Comparison of ENCODE assay signal across 10 cellular contexts in genomic region chr11:61747389-61748285, GRCh38. TPM values are rescaled to one million over a fixed set of nuclear protein-coding genes. Genes with fewer than 3 reads are reported as not detected.
DNase-seq lines count a peak whose midpoint lies in the region; ATAC-seq, FAIRE-seq and TF ChIP-seq lines count a peak whose summit lies in the region.
"Had no signal": no experiment of that assay in that cellular context is flagged by ENCODE, and none has a peak within 500 bp of the region (broad histone marks: within the 10 kb centered on the region; RNA-seq: fewer than 3 reads in every experiment).

No MANE protein-coding gene starts in this region.

- DNase-seq in NK-92 treated with Interleukin-12 subunit alpha and Interleukin-12 subunit beta, amount 100 ng/mL, for 24 hours (lab: John Stamatoyannopoulos, UW), result peak; percentile 46
- DNase-seq in NK-92 (lab: John Stamatoyannopoulos, UW; ENCODE audit: unreplicated experiment) (no peak), HPDE6-E6E7 (ENCODE audit: extremely low spot score) (peak; percentile 75), SJSA1 (ENCODE audit: low read depth in 1 of 2, low spot score in 2 of 2) (peak; percentile 66 to 83), GM12878 (ENCODE audit: low read depth, low spot score) (no peak), hippocampal formation (lab: John Stamatoyannopoulos, UW) (peak; percentile 78 to 86), renal cortical epithelial cell (ENCODE audit: low read depth) (peak; percentile 49)
- DNase-seq in central memory CD4-positive, alpha-beta T cell, result no peak

- H3K4me3 ChIP-seq in SJSA1 (no peak overlapping the region), GM12878 (no peak overlapping the region)

- no peaks in the 10 kb centered on the region for H4K20me1 ChIP-seq in GM12878 (ENCODE audit: control insufficient read depth, insufficient read depth)

- no peak overlapping the region for H3K4me2 ChIP-seq in GM12878 (ENCODE audit: control insufficient read depth, insufficient read depth)

- peak overlapping the region; percentile 47 for H2AFZ ChIP-seq in GM12878 (ENCODE audit: control insufficient read depth, low read depth, low read length)

- 0 out of 2 replicates have a peak, but pooled peaks cover 5% of the 10 kb centered on the region for H3K27me3 ChIP-seq in SJSA1 (replicated peaks)
- peaks cover 0 to 4% of the 10 kb centered on the region in 2 experiments; a peak in 1 of 4 replicates for H3K27me3 ChIP-seq in GM12878 (replicated peaks in 1 of 2; ENCODE audit: control insufficient read depth in 2 of 2, insufficient read depth in 2 of 2, low read length in 1 of 2)

- peak; percentile 55 for TF ChIP-seq RAD21 in GM12878 (IDR thresholded peaks at IDR 0.05; ENCODE audit: insufficient read depth, low read depth, low read length)

- WGBS in GM12878 (ENCODE audit: insufficient coverage, insufficient replicate concordance, low lambda C conversion rate, missing lambda C conversion rate), result 24% methylated on average over 14 of the region's 14 CpGs

- no peak for TF ChIP-seq EP300 in GM12878 (IDR thresholded peaks at IDR 0.05; ENCODE audit: borderline replicate concordance in 1 of 2, control insufficient read depth in 1 of 2, low read depth in 2 of 2, low read length in 2 of 2)

- no peak overlapping the region for H3K9ac ChIP-seq in GM12878 (ENCODE audit: control insufficient read depth, insufficient read depth, low read length)

- peak; percentile 78 for FAIRE-seq in GM12878 (lab: Jason Lieb, UNC)
- FAIRE-seq: colon, G401.6 had no signal

- no peak for TF ChIP-seq POLR2A in GM12878 (IDR thresholded peaks at IDR 0.05; ENCODE audit: low read depth, low read length)

- POLR2A ChIA-PET in GM12878 (lab: Charles Lee), result interaction anchor here (1.1 to 1.7 kb wide), 3 partner anchors 28 to 44 kb away, joined by 3 to 6 read pairs (median 3); no protein-coding TSS in a partner anchor

- RAD21 ChIA-PET in GM12878 (lab: Charles Lee; ENCODE audit: unreplicated experiment), result interaction anchor here (0.6 to 3.4 kb wide), 13 partner anchors 10 to 335 kb away, joined by 3 to 32 read pairs (median 4); partner anchors contain the start of genes FEN1 and TMEM258

- ATAC-seq in GM12878, result peak; percentile 93

- H3K27ac ChIP-seq in SJSA1, result no peak overlapping the region
- no peak overlapping the region for H3K27ac ChIP-seq in GM12878 (ENCODE audit: control insufficient read depth, insufficient read depth)

- H3K36me3 ChIP-seq in SJSA1, result peaks cover 14% of the 10 kb centered on the region; the same call in 1 of the 2 replicates
- no peaks in the 10 kb centered on the region for H3K36me3 ChIP-seq in GM12878 (ENCODE audit: control insufficient read depth in 2 of 2, insufficient read depth in 2 of 2, low read length in 1 of 2)

- SMC1A ChIA-PET in GM12878 (lab: Charles Lee; ENCODE audit: uncharacterized antibody, unreplicated experiment), result interaction anchor here (0.6 to 6.5 kb wide), 7 partner anchors 12 to 365 kb away, joined by 3 to 91 read pairs (median 5); partner anchors contain the start of genes FEN1 and TMEM258

- intact Hi-C loops in GM12878 (cut with micrococcal nuclease; ENCODE audit: unreplicated experiment), result loop anchor here (1.0 to 5.0 kb wide), 2 partner anchors 29 to 360 kb away; no protein-coding TSS in a partner anchor

- BruUV-seq in GM12878 (replicated peaks; lab: Mats Ljungman, UMichigan), result no TSS peak

- no peaks in the 10 kb centered on the region for H3K79me2 ChIP-seq in GM12878 (ENCODE audit: control insufficient read depth, insufficient read depth, low read length)

- peaks cover 5% of the 10 kb centered on the region for H3K9me3 ChIP-seq in SJSA1 (replicated peaks)
- no peaks in the 10 kb centered on the region for H3K9me3 ChIP-seq in GM12878 (replicated peaks; ENCODE audit: control insufficient read depth, insufficient read depth, low read length)

- in situ Hi-C loops in GM12878 (cut with MboI), result loop anchor here (5.0 kb wide), 1 partner anchor 35 kb away; no protein-coding TSS in a partner anchor

- CTCF ChIA-PET in GM12878 (lab: Yijun Ruan, JAX), result interaction anchor here (0.6 to 7.0 kb wide), 25 partner anchors 10 to 365 kb away, joined by 3 to 200 read pairs (median 4); partner anchors contain the start of genes FEN1 and TMEM258

- TF ChIP-seq CTCF in GM12878 (IDR thresholded peaks at IDR 0.05 in 2 of 3, conservative IDR thresholded peaks at IDR 0.05 in 1 of 3; ENCODE audit: control insufficient read depth in 2 of 3, extremely low read depth in 1 of 3, insufficient read depth in 1 of 3, low read depth in 3 of 3, low read length in 3 of 3), result peak; percentile 75 to 96 (median 96)

- H3K4me1 ChIP-seq in SJSA1 (replicated peaks) (peaks cover 20% of the 10 kb centered on the region), GM12878 (ENCODE audit: control insufficient read depth, insufficient read depth, low read length) (no peaks in the 10 kb centered on the region; the same call in 1 of the 2 replicates)

TF ChIP-seq in GM12878, 131 proteins besides CTCF, POLR2A, EP300 and RAD21 (continues in another document):
- TF ChIP-seq NR2F1 (conservative IDR thresholded peaks at IDR 0.05), result peak; percentile 69
- TF ChIP-seq IRF4 (IDR thresholded peaks at IDR 0.05; ENCODE audit: low read depth, low read length), result no peak

RNA-seq across cellular contexts. Expression of gene MYRF, which starts 4.8 kb away (rescaled TPM):
- 1.4 and 3.1 TPM in 2 replicates for total RNA-seq in SJSA1 (2014; rRNA removed; shearing (Covaris generic))
- 24.0 and 28.0 TPM in 2 replicates for total RNA-seq in GM12878 (2013; cell fraction: nucleolus; rRNA removed)
- 1.0 and 1.1 TPM in 2 replicates for total RNA-seq in GM12878 (2014; rRNA removed)
- 0.27 and 0.60 TPM in 2 replicates for total RNA-seq in GM12878 (2014; rRNA removed; fragmentation: Illumina TruSeq; extraction: Trizol)
- total RNA-seq in GM12878 (2021), result 2.0 and 3.1 TPM in 2 replicates
- polyA plus RNA-seq in GM12878 (2011; ENCODE audit: low read depth), result 1.1 TPM
- 9.6 and 15.6 TPM in 2 replicates for polyA plus RNA-seq in GM12878 (2011; rRNA removed)
- 24.7 and 27.8 TPM in 2 replicates for polyA plus RNA-seq in GM12878 (2011; cell fraction: cytosol; rRNA removed)
- 201 and 207 TPM in 2 replicates for polyA plus RNA-seq in GM12878 (2011; cell fraction: nucleus; rRNA removed)
- 1.7 and 2.1 TPM in 2 replicates for polyA plus RNA-seq in GM12878 (2012)
- 0.93 and 1.2 TPM in 2 replicates for polyA plus RNA-seq in GM12878 (2014; fragmentation: Illumina TruSeq; extraction: Trizol)
- polyA plus RNA-seq in GM12878 (2014; fragmentation: Nextera tagmentation; extraction: Ambion mirVana), result under 1 TPM; 0.33 to 0.55 TPM
- polyA plus RNA-seq in GM12878 (2014; rRNA removed), result 1.7 TPM in 2 replicates
- polyA plus RNA-seq in GM12878 (2016; fragmentation: Nextera tagmentation; extraction: Ambion mirVana), result under 1 TPM; 0.50 to 0.64 TPM
- 14.6 and 28.9 TPM in 2 replicates for polyA minus RNA-seq in GM12878 (2011; rRNA and poly(A)+ RNA removed)
- 17.6 and 22.6 TPM in 2 replicates for polyA minus RNA-seq in GM12878 (2011; cell fraction: cytosol; rRNA and poly(A)+ RNA removed)
- 38.2 and 54.2 TPM in 2 replicates for polyA minus RNA-seq in GM12878 (2011; cell fraction: nucleus; rRNA and poly(A)+ RNA removed)
- 4.2 and 20.0 TPM in 2 replicates for total RNA-seq in renal cortical epithelial cell

RNA-seq across cellular contexts. Expression of gene TMEM258, which starts 44.8 kb away (rescaled TPM):
- total RNA-seq in SJSA1 (2014; rRNA removed; shearing (Covaris generic)), result 70.2 and 74.5 TPM in 2 replicates
- 43.6 and 56.9 TPM in 2 replicates for total RNA-seq in GM12878 (2013; cell fraction: nucleolus; rRNA removed)
- total RNA-seq in GM12878 (2014; rRNA removed), result 233 and 251 TPM in 2 replicates
- 202 and 218 TPM in 2 replicates for total RNA-seq in GM12878 (2014; rRNA removed; fragmentation: Illumina TruSeq; extraction: Trizol)
- 157 and 160 TPM in 2 replicates for total RNA-seq in GM12878 (2021)
- polyA plus RNA-seq in GM12878 (2011; ENCODE audit: low read depth), result 130 TPM
- 373 and 532 TPM in 2 replicates for polyA plus RNA-seq in GM12878 (2011; rRNA removed)
- polyA plus RNA-seq in GM12878 (2011; cell fraction: cytosol; rRNA removed), result 536 and 608 TPM in 2 replicates
- 121 and 202 TPM in 2 replicates for polyA plus RNA-seq in GM12878 (2011; cell fraction: nucleus; rRNA removed)
- polyA plus RNA-seq in GM12878 (2012), result 400 and 645 TPM in 2 replicates
- 167 and 194 TPM in 2 replicates for polyA plus RNA-seq in GM12878 (2014; fragmentation: Illumina TruSeq; extraction: Trizol)
- 100 to 1,000 TPM; 800 to 840 TPM for polyA plus RNA-seq in GM12878 (2014; fragmentation: Nextera tagmentation; extraction: Ambion mirVana)
- 252 and 261 TPM in 2 replicates for polyA plus RNA-seq in GM12878 (2014; rRNA removed)
- polyA plus RNA-seq in GM12878 (2016; fragmentation: Nextera tagmentation; extraction: Ambion mirVana), result 100 to 1,000 TPM; 390 to 393 TPM
- 208 and 236 TPM in 2 replicates for polyA minus RNA-seq in GM12878 (2011; rRNA and poly(A)+ RNA removed)
- polyA minus RNA-seq in GM12878 (2011; cell fraction: cytosol; rRNA and poly(A)+ RNA removed), result 78.8 and 105 TPM in 2 replicates
- polyA minus RNA-seq in GM12878 (2011; cell fraction: nucleus; rRNA and poly(A)+ RNA removed), result 58.0 and 65.3 TPM in 2 replicates
- total RNA-seq in renal cortical epithelial cell, result 18.3 and 38.9 TPM in 2 replicates

RNA-seq across cellular contexts. Expression of gene FEN1, which starts 45.1 kb away (rescaled TPM):
- 181 and 185 TPM in 2 replicates for total RNA-seq in SJSA1 (2014; rRNA removed; shearing (Covaris generic))
- total RNA-seq in GM12878 (2013; cell fraction: nucleolus; rRNA removed), result 16.7 and 19.0 TPM in 2 replicates
- total RNA-seq in GM12878 (2014; rRNA removed) (136 TPM in 2 replicates), GM12878 (2014; rRNA removed; fragmentation: Illumina TruSeq; extraction: Trizol) (117 and 135 TPM in 2 replicates), GM12878 (2021) (127 and 129 TPM in 2 replicates), renal cortical epithelial cell (12.1 and 35.6 TPM in 2 replicates)
- polyA plus RNA-seq in GM12878 (2011; ENCODE audit: low read depth), result 42.9 TPM
- polyA plus RNA-seq in GM12878 (2011; rRNA removed) (94.3 and 94.4 TPM in 2 replicates), GM12878 (2014; fragmentation: Illumina TruSeq; extraction: Trizol) (92.7 and 120 TPM in 2 replicates), GM12878 (2014; fragmentation: Nextera tagmentation; extraction: Ambion mirVana) (10 to 100 TPM; 54.8 to 99.9 TPM), GM12878 (2014; rRNA removed) (110 and 130 TPM in 2 replicates), GM12878 (2016; fragmentation: Nextera tagmentation; extraction: Ambion mirVana) (100 to 1,000 TPM; 281 to 282 TPM)
- polyA plus RNA-seq in GM12878 (2011; cell fraction: cytosol; rRNA removed), result 79.0 and 88.7 TPM in 2 replicates
- polyA plus RNA-seq in GM12878 (2011; cell fraction: nucleus; rRNA removed), result 24.1 and 39.1 TPM in 2 replicates
- polyA plus RNA-seq in GM12878 (2012), result 51.3 and 51.6 TPM in 2 replicates
- polyA minus RNA-seq in GM12878 (2011; rRNA and poly(A)+ RNA removed), result 78.7 and 79.0 TPM in 2 replicates
- polyA minus RNA-seq in GM12878 (2011; cell fraction: cytosol; rRNA and poly(A)+ RNA removed), result 31.3 and 34.8 TPM in 2 replicates
- 19.6 and 36.2 TPM in 2 replicates for polyA minus RNA-seq in GM12878 (2011; cell fraction: nucleus; rRNA and poly(A)+ RNA removed)

Comparison
In these comparisons a context has a peak if more than half of its experiments do, and no peak if none do; other contexts are left out.
1. DNase-seq: peak in NK-92 treated with Interleukin-12 subunit alpha and Interleukin-12 subunit beta, amount 100 ng/mL, for 24 hours (single experiment), HPDE6-E6E7 (single experiment), SJSA1 (2 of 2), hippocampal formation (2 of 2) and renal cortical epithelial cell (single experiment); none in NK-92 (single experiment), GM12878 (single experiment) and central memory CD4-positive, alpha-beta T cell (single experiment).